ENCODE assay signal across 9 cellular contexts in genomic region chr5:33588654-33589372, GRCh38.
A peak's percentile ranks its signal among the peaks of the same experiment; 100 is the strongest.
DNase-seq lines count a peak whose midpoint lies in the region; ATAC-seq lines count a peak whose summit lies in the region.
"Had no signal": no experiment of that assay in that cellular context is flagged by ENCODE, and none has a peak within 500 bp of the region (broad histone marks: within the 10 kb centered on the region; RNA-seq: fewer than 3 reads in every experiment).

No MANE protein-coding gene starts in this region.

- DNase-seq in NCI-H2227 (lab: John Stamatoyannopoulos, UW; ENCODE audit: unreplicated experiment) = peak; percentile 11
- DNase-seq in NCI-H2227 treated with DMSO at 0.1 percent for 48 hours (lab: John Stamatoyannopoulos, UW) = no peak
- peak in 3 of 5 donors; percentile 3 to 10 (median 7) for DNase-seq in T-helper 1 cell
- peak; percentile 57 for DNase-seq in dermis blood vessel endothelial cell
- DNase-seq in stimulated activated CD4-positive, alpha-beta T cell treated with anti-CD3 and anti-CD28 coated beads, Interleukin-12 subunit alpha, Interleukin-12 subunit beta, amount 100 ng/mL, for 24 hours (ENCODE audit: low read depth in 2 of 2) = peak; percentile 8 to 27
- no peak for DNase-seq in HK-2 (ENCODE audit: unreplicated experiment)

- peak; percentile 64 for ATAC-seq in HG03159 (IDR thresholded peaks at IDR 0.05; ENCODE audit: unreplicated experiment)
- ATAC-seq in HG03095 (IDR thresholded peaks at IDR 0.05; ENCODE audit: unreplicated experiment) = no peak
- ATAC-seq: right cardiac atrium had no signal

Comparison
In these comparisons a context has a peak if more than half of its experiments do, and no peak if none do; other contexts are left out.
1. DNase-seq: peak in NCI-H2227 (single experiment), T-helper 1 cell (3 of 5), dermis blood vessel endothelial cell (single experiment) and stimulated activated CD4-positive, alpha-beta T cell treated with anti-CD3 and anti-CD28 coated beads, Interleukin-12 subunit alpha, Interleukin-12 subunit beta, amount 100 ng/mL, for 24 hours (2 of 2); none in NCI-H2227 treated with DMSO at 0.1 percent for 48 hours (single experiment) and HK-2 (single experiment).